In the genomic region with DNA sequence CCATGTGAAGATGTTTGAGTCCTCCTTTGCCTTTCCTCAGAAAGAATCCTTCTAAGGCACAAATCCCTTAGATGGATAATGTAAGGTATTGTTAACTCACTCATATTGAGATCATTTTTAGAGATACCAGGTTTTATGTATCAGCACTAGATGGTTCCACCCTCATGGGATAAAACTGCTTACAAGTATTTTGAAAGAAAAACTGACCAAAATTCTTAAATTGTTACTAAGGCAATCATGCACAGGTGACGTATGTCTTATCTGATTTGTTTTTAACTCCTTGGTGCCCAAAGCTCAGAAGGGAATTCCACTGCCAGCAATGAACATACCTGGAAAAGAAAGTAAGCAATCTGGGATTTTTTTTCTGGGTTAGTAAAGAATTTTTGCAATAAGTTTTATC, we compare ENCODE assay signal across 1 cellular context.
TF ChIP-seq lines count a peak whose summit lies in the region.

No MANE protein-coding gene starts in this region.

TF ChIP-seq in HepG2, 621 proteins besides CTCF, POLR2A, EP300 and RAD21 (continued from another document):
- TF ChIP-seq ZNF292 (CRISPR knock-in tag; IDR thresholded peaks at IDR 0.05; ENCODE audit: borderline replicate concordance, low read depth) (no peak), CREB1 (IDR thresholded peaks at IDR 0.05) (no peak), CREB1 (CRISPR knock-in tag; IDR thresholded peaks at IDR 0.05) (no peak), ZFP36L2 (CRISPR knock-in tag; IDR thresholded peaks at IDR 0.05) (no peak), ZNF20 (CRISPR knock-in tag; IDR thresholded peaks at IDR 0.05) (no peak), SYNCRIP (IDR thresholded peaks at IDR 0.05; ENCODE audit: insufficient read depth, low read depth, low read length) (no peak), HOXA5 (CRISPR knock-in tag; IDR thresholded peaks at IDR 0.05) (no peak), ZNF496 (CRISPR knock-in tag; IDR thresholded peaks at IDR 0.05; ENCODE audit: insufficient replicate concordance) (no peak), SOX5 (CRISPR knock-in tag; IDR thresholded peaks at IDR 0.05; ENCODE audit: borderline replicate concordance) (no peak), NKX3-1 (CRISPR knock-in tag; IDR thresholded peaks at IDR 0.05) (no peak), MTF2 (CRISPR knock-in tag; IDR thresholded peaks at IDR 0.05; ENCODE audit: borderline replicate concordance) (no peak), ZC3H13 (CRISPR knock-in tag; IDR thresholded peaks at IDR 0.05) (no peak), SKIL (CRISPR knock-in tag; IDR thresholded peaks at IDR 0.05; ENCODE audit: borderline replicate concordance) (no peak)
- TF ChIP-seq, protein P1, sequence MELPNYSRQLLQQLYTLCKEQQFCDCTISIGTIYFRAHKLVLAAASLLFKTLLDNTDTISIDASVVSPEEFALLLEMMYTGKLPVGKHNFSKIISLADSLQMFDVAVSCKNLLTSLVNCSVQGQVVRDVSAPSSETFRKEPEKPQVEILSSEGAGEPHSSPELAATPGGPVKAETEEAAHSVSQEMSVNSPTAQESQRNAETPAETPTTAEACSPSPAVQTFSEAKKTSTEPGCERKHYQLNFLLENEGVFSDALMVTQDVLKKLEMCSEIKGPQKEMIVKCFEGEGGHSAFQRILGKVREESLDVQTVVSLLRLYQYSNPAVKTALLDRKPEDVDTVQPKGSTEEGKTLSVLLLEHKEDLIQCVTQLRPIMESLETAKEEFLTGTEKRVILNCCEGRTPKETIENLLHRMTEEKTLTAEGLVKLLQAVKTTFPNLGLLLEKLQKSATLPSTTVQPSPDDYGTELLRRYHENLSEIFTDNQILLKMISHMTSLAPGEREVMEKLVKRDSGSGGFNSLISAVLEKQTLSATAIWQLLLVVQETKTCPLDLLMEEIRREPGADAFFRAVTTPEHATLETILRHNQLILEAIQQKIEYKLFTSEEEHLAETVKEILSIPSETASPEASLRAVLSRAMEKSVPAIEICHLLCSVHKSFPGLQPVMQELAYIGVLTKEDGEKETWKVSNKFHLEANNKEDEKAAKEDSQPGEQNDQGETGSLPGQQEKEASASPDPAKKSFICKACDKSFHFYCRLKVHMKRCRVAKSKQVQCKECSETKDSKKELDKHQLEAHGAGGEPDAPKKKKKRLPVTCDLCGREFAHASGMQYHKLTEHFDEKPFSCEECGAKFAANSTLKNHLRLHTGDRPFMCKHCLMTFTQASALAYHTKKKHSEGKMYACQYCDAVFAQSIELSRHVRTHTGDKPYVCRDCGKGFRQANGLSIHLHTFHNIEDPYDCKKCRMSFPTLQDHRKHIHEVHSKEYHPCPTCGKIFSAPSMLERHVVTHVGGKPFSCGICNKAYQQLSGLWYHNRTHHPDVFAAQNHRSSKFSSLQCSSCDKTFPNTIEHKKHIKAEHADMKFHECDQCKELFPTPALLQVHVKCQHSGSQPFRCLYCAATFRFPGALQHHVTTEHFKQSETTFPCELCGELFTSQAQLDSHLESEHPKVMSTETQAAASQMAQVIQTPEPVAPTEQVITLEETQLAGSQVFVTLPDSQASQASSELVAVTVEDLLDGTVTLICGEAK (IDR thresholded peaks at IDR 0.05) = no peak
- TF ChIP-seq, protein P1 (CRISPR knock-in tag; IDR thresholded peaks at IDR 0.05) = no peak
